1 cellular context compared by ENCODE assay signal in the genomic region with DNA sequence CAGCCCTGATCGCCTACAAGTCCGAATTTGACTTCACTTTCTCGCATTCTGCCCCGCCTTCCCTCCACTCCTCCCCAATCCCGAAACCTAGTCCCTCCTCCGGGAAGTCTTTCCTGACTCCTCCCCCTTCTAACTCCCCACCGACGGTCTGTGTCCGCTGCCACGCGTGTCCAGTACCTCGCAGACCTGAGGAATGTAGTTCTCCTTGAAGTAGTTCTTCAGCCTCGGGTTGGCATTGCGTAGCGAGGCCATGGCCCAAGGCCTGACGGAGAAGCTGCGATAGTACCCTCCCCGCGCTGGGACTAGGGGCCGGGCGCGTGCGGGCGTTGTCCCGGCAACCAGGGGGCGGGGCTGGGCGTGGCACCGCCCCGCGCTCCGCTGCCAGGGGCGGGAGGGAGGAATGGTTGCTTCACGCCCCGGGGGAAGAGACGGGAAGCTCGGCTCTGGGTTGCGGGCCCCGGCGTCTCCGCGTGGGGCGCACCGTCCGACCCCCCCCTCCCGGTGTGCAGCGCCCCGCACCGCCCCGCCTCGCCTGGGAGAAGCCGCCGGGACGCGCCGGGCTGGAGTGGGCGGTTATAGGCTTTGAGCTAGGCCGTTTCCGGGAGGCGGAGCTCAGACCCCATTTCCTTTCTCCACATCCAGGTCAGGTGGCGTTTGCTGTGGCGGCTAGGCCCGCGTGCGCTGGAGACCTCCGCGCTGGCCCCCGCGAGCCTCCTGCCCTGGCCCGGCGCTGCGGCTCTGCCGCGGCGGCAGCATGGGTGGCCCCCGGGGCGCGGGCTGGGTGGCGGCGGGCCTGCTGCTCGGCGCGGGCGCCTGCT.
TF ChIP-seq lines count a peak whose summit lies in the region.

A gene (plus strand): TSS at position 622 of the 818 bp plus-strand sequence. CDS start 133 bp downstream, at position 755.
A gene (minus strand): TSS at position 278 of the 818 bp plus-strand sequence.

TF ChIP-seq in K562, 482 proteins besides CTCF, POLR2A, EP300 and RAD21 (continued from another document and continues in another):
- TF ChIP-seq, protein P1, sequence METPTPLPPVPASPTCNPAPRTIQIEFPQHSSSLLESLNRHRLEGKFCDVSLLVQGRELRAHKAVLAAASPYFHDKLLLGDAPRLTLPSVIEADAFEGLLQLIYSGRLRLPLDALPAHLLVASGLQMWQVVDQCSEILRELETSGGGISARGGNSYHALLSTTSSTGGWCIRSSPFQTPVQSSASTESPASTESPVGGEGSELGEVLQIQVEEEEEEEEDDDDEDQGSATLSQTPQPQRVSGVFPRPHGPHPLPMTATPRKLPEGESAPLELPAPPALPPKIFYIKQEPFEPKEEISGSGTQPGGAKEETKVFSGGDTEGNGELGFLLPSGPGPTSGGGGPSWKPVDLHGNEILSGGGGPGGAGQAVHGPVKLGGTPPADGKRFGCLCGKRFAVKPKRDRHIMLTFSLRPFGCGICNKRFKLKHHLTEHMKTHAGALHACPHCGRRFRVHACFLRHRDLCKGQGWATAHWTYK (CRISPR knock-in tag; IDR thresholded peaks at IDR 0.05), result peak; percentile 88; the same call in 1 of the 2 replicates
- TF ChIP-seq MAFF (IDR thresholded peaks at IDR 0.05; ENCODE audit: low read length), result no peak
- TF ChIP-seq, protein P2, sequence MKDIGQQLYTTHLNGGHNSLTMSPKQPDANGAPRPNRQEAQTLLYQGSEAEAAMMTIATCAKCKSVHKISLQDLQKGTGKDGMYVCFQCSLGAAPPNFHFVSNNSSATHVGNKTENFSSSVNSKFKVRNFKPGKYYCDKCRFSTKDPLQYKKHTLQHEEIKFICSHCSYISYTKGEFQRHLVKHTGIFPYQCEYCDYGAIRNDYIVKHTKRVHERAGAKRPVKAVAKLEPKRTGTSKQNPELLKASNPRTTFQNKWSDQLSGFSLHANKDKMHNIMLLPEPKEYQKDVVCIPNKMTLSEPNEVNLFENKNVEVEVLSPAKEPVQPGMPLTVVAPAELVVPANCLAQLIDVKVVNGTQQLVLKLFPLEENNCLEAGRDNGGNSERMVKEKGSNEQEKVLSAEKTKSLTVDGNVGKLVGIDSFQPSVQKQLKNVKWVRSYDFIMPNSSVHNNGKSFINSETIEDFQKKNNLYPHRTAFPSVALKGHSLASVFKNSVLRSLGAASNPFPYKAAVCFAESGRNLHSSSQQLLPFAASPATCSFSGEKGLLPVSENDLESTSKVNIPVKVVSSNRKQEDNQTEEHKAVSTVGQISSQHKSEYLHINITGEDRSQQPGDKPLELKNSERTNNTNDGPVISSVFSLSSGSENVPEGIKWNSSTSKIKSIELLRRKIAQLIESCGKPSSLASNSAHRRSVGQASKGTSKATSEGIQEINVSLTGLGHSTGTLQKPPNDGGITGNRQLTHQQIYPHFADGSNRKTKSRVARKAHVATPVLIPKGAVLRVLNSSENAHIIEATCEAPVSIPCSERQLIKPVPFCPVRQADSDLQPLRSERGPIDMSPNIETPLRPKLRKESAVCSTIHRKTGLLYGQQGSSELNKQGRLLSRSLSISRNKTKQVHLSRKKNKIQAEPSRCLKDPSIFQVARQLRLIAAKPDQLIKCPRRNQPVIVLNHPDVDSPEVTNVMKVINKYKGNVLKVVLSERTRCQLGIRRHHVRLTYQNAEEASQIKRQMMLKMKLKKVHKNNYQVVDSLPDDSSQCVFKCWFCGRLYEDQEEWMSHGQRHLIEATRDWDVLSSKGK (CRISPR knock-in tag; IDR thresholded peaks at IDR 0.05), result no peak
- peak; percentile 60 for TF ChIP-seq SUPT5H (IDR thresholded peaks at IDR 0.05)
- no peak for TF ChIP-seq ZNF134 (CRISPR knock-in tag; conservative IDR thresholded peaks at IDR 0.05)
- TF ChIP-seq PTRF (tag; IDR thresholded peaks at IDR 0.05), result no peak
- TF ChIP-seq JUNB (CRISPR knock-in tag; conservative IDR thresholded peaks at IDR 0.05), result no peak
- peak; percentile 87 for TF ChIP-seq FOXJ2 (tag; IDR thresholded peaks at IDR 0.05)
- TF ChIP-seq, protein P3, sequence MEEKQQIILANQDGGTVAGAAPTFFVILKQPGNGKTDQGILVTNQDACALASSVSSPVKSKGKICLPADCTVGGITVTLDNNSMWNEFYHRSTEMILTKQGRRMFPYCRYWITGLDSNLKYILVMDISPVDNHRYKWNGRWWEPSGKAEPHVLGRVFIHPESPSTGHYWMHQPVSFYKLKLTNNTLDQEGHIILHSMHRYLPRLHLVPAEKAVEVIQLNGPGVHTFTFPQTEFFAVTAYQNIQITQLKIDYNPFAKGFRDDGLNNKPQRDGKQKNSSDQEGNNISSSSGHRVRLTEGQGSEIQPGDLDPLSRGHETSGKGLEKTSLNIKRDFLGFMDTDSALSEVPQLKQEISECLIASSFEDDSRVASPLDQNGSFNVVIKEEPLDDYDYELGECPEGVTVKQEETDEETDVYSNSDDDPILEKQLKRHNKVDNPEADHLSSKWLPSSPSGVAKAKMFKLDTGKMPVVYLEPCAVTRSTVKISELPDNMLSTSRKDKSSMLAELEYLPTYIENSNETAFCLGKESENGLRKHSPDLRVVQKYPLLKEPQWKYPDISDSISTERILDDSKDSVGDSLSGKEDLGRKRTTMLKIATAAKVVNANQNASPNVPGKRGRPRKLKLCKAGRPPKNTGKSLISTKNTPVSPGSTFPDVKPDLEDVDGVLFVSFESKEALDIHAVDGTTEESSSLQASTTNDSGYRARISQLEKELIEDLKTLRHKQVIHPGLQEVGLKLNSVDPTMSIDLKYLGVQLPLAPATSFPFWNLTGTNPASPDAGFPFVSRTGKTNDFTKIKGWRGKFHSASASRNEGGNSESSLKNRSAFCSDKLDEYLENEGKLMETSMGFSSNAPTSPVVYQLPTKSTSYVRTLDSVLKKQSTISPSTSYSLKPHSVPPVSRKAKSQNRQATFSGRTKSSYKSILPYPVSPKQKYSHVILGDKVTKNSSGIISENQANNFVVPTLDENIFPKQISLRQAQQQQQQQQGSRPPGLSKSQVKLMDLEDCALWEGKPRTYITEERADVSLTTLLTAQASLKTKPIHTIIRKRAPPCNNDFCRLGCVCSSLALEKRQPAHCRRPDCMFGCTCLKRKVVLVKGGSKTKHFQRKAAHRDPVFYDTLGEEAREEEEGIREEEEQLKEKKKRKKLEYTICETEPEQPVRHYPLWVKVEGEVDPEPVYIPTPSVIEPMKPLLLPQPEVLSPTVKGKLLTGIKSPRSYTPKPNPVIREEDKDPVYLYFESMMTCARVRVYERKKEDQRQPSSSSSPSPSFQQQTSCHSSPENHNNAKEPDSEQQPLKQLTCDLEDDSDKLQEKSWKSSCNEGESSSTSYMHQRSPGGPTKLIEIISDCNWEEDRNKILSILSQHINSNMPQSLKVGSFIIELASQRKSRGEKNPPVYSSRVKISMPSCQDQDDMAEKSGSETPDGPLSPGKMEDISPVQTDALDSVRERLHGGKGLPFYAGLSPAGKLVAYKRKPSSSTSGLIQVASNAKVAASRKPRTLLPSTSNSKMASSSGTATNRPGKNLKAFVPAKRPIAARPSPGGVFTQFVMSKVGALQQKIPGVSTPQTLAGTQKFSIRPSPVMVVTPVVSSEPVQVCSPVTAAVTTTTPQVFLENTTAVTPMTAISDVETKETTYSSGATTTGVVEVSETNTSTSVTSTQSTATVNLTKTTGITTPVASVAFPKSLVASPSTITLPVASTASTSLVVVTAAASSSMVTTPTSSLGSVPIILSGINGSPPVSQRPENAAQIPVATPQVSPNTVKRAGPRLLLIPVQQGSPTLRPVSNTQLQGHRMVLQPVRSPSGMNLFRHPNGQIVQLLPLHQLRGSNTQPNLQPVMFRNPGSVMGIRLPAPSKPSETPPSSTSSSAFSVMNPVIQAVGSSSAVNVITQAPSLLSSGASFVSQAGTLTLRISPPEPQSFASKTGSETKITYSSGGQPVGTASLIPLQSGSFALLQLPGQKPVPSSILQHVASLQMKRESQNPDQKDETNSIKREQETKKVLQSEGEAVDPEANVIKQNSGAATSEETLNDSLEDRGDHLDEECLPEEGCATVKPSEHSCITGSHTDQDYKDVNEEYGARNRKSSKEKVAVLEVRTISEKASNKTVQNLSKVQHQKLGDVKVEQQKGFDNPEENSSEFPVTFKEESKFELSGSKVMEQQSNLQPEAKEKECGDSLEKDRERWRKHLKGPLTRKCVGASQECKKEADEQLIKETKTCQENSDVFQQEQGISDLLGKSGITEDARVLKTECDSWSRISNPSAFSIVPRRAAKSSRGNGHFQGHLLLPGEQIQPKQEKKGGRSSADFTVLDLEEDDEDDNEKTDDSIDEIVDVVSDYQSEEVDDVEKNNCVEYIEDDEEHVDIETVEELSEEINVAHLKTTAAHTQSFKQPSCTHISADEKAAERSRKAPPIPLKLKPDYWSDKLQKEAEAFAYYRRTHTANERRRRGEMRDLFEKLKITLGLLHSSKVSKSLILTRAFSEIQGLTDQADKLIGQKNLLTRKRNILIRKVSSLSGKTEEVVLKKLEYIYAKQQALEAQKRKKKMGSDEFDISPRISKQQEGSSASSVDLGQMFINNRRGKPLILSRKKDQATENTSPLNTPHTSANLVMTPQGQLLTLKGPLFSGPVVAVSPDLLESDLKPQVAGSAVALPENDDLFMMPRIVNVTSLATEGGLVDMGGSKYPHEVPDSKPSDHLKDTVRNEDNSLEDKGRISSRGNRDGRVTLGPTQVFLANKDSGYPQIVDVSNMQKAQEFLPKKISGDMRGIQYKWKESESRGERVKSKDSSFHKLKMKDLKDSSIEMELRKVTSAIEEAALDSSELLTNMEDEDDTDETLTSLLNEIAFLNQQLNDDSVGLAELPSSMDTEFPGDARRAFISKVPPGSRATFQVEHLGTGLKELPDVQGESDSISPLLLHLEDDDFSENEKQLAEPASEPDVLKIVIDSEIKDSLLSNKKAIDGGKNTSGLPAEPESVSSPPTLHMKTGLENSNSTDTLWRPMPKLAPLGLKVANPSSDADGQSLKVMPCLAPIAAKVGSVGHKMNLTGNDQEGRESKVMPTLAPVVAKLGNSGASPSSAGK (IDR thresholded peaks at IDR 0.05), result 0 out of 2 replicates have a peak, but pooled peaks have one; percentile 14
- TF ChIP-seq HNRNPUL1 (IDR thresholded peaks at IDR 0.05; ENCODE audit: low read length), result no peak
- TF ChIP-seq NR2C2 (CRISPR knock-in tag; IDR thresholded peaks at IDR 0.05), result peak; percentile 35; the same call in 1 of the 2 replicates
- TF ChIP-seq NR2C2 (tag; IDR thresholded peaks at IDR 0.05), result peak; percentile 87
- TF ChIP-seq MEF2D (tag; conservative IDR thresholded peaks at IDR 0.05; ENCODE audit: low read depth), result no peak
- TF ChIP-seq, protein P4, sequence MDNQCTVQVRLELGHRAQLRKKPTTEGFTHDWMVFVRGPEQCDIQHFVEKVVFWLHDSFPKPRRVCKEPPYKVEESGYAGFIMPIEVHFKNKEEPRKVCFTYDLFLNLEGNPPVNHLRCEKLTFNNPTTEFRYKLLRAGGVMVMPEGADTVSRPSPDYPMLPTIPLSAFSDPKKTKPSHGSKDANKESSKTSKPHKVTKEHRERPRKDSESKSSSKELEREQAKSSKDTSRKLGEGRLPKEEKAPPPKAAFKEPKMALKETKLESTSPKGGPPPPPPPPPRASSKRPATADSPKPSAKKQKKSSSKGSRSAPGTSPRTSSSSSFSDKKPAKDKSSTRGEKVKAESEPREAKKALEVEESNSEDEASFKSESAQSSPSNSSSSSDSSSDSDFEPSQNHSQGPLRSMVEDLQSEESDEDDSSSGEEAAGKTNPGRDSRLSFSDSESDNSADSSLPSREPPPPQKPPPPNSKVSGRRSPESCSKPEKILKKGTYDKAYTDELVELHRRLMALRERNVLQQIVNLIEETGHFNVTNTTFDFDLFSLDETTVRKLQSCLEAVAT (IDR thresholded peaks at IDR 0.05), result peak in 1 of 2 experiments; percentile 27; a peak in 1 of 4 replicates
- TF ChIP-seq GATAD2A (IDR thresholded peaks at IDR 0.05), result no peak
- TF ChIP-seq HCFC1 (IDR thresholded peaks at IDR 0.05; ENCODE audit: low read depth, low read length), result peak; percentile 58
- TF ChIP-seq, protein P5, sequence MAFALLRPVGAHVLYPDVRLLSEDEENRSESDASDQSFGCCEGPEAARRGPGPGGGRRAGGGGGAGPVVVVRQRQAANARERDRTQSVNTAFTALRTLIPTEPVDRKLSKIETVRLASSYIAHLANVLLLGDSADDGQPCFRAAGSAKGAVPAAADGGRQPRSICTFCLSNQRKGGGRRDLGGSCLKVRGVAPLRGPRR (CRISPR knock-in tag; IDR thresholded peaks at IDR 0.05), result no peak
- TF ChIP-seq ZBTB8A (IDR thresholded peaks at IDR 0.05; ENCODE audit: partially characterized antibody), result no peak
- TF ChIP-seq ZKSCAN3 (CRISPR knock-in tag; IDR thresholded peaks at IDR 0.05), result no peak
- no peak for TF ChIP-seq CBFA2T2 (conservative IDR thresholded peaks at IDR 0.05)
- TF ChIP-seq CXXC5 (CRISPR knock-in tag; IDR thresholded peaks at IDR 0.05), result peak; percentile 92
- TF ChIP-seq KAT2B (IDR thresholded peaks at IDR 0.05; ENCODE audit: low read depth, low read length), result no peak
- TF ChIP-seq CEBPB (tag; IDR thresholded peaks at IDR 0.05), result peak; percentile 97
- no peak for TF ChIP-seq ZNF217 (CRISPR knock-in tag; IDR thresholded peaks at IDR 0.05)
- peak; percentile 67; the same call in 1 of the 2 replicates for TF ChIP-seq CREM (IDR thresholded peaks at IDR 0.05; ENCODE audit: low read depth)
- peak; percentile 68 for TF ChIP-seq HLTF (IDR thresholded peaks at IDR 0.05)
- TF ChIP-seq SMAD4 (CRISPR knock-in tag; conservative IDR thresholded peaks at IDR 0.05), result peak; percentile 99
- no peak for TF ChIP-seq RBM17 (IDR thresholded peaks at IDR 0.05; ENCODE audit: borderline replicate concordance, low read depth, low read length)
- TF ChIP-seq JUN (IDR thresholded peaks at IDR 0.05; ENCODE audit: borderline replicate concordance, low read depth, low read length), result 0 out of 2 replicates have a peak, but pooled peaks have one; percentile 37
- no peak for TF ChIP-seq JUN (CRISPR knock-in tag; IDR thresholded peaks at IDR 0.05; ENCODE audit: borderline replicate concordance)
- no peak for TF ChIP-seq SNIP1 (IDR thresholded peaks at IDR 0.05; ENCODE audit: low read depth)
- TF ChIP-seq, protein P6, sequence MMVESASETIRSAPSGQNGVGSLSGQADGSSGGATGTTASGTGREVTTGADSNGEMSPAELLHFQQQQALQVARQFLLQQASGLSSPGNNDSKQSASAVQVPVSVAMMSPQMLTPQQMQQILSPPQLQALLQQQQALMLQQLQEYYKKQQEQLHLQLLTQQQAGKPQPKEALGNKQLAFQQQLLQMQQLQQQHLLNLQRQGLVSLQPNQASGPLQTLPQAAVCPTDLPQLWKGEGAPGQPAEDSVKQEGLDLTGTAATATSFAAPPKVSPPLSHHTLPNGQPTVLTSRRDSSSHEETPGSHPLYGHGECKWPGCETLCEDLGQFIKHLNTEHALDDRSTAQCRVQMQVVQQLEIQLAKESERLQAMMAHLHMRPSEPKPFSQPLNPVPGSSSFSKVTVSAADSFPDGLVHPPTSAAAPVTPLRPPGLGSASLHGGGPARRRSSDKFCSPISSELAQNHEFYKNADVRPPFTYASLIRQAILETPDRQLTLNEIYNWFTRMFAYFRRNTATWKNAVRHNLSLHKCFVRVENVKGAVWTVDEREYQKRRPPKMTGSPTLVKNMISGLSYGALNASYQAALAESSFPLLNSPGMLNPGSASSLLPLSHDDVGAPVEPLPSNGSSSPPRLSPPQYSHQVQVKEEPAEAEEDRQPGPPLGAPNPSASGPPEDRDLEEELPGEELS (CRISPR knock-in tag; IDR thresholded peaks at IDR 0.05; ENCODE audit: borderline replicate concordance), result 0 out of 2 replicates have a peak, but pooled peaks have one; percentile 11
